Comparison of ENCODE assay signal across 8 cellular contexts in the genomic region with DNA sequence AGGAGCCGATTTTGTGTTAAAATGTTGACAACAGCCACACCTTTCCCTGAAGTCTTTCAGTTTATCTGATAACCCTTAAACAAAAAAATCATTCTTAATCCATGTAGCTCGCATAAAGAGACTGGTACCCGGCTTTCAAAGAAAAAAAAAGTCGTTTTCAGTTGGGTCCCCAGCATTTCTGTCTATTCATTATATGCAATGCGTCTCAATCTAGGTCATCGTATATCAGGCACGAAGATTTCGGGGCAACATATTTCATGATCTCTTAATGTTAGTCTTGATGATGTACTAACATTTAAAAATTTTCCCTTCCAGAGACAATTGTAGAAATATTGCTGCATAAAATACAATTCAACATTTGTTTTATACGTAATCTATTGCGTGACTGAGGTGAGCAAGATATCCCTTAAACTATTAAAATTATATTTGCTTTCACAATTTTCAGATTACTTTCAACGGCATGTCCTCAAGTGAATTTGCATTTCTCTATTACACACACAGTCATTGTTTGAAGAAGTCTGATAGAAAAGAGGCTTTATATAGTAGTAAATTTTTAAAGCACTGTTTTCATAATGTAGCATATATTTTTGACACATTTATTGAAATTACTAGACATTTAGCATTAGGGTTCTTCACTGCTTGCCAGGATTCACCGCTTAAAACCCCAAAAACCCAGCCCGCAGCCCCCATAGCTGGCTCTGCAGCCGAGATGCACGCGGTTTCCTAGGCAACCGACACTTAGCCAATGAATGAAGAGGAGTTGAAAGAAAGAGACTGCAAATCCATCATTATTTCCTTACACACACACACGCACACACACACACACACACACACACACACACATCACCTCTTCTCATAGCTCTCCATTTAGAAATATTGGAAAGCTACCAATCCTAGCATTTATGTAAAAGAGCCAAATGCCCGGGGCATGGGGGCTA. TPM values are rescaled to one million over a fixed set of nuclear protein-coding genes. Genes with fewer than 3 reads are reported as not detected.
DNase-seq lines count a peak whose midpoint lies in the region; ATAC-seq and TF ChIP-seq lines count a peak whose summit lies in the region.

No MANE protein-coding gene starts in this region.

- peak overlapping the region; percentile 92 for H3K4me2 ChIP-seq in osteoblast (ENCODE audit: insufficient read depth, low read length)

- H3K79me2 ChIP-seq in osteoblast (ENCODE audit: insufficient read depth, low read length), result no peaks in the 10 kb centered on the region

- H3K4me3 ChIP-seq in SJCRH30 (peak overlapping the region; percentile 61), fibroblast of mammary gland (ENCODE audit: control insufficient read depth, low read depth, low read length) (peak overlapping the region; percentile 51), osteoblast (ENCODE audit: insufficient read depth, low read length) (peak overlapping the region; percentile 90)

- peaks cover 43% of the 10 kb centered on the region for H3K4me1 Mint-ChIP-seq in activated naive CD4-positive, alpha-beta T cell treated with anti-CD3 and anti-CD28 coated beads for 36 hours (ENCODE audit: low read depth)

- peaks cover 2% of the 10 kb centered on the region for H4K20me1 ChIP-seq in osteoblast (ENCODE audit: insufficient read depth, low read length)

- H3K4me3 Mint-ChIP-seq in activated naive CD4-positive, alpha-beta T cell treated with anti-CD3 and anti-CD28 coated beads for 36 hours, result peak overlapping the region; percentile 50

- peaks cover 73% of the 10 kb centered on the region for H3K27me3 Mint-ChIP-seq in activated naive CD4-positive, alpha-beta T cell treated with anti-CD3 and anti-CD28 coated beads for 36 hours (ENCODE audit: low read depth)

- no peaks in the 10 kb centered on the region for H3K36me3 ChIP-seq in SJCRH30
- no peaks in the 10 kb centered on the region for H3K36me3 ChIP-seq in osteoblast (ENCODE audit: insufficient read depth, low read length)

- H3K27me3 ChIP-seq in SJCRH30, result peaks cover 9% of the 10 kb centered on the region; the same call in 1 of the 2 replicates
- H3K27me3 ChIP-seq in osteoblast (ENCODE audit: insufficient read depth, low read length), result peaks cover 88% of the 10 kb centered on the region

- H3K9me3 ChIP-seq in SJCRH30 (replicated peaks), result no peaks in the 10 kb centered on the region
- no peaks in the 10 kb centered on the region for H3K9me3 ChIP-seq in osteoblast (ENCODE audit: low read depth, low read length)

- H3K27ac ChIP-seq in SJCRH30 (no peak overlapping the region), osteoblast (ENCODE audit: low read depth, low read length) (peak overlapping the region; percentile 62)

- CTCF ChIA-PET in activated naive CD4-positive, alpha-beta T cell treated with anti-CD3 and anti-CD28 coated beads for 36 hours (lab: Charles Lee), result interaction anchor here (0.6 to 3.3 kb wide), 4 partner anchors 8 to 479 kb away, joined by 3 to 20 read pairs (median 3); no protein-coding TSS in a partner anchor

- peaks cover 1% of the 10 kb centered on the region for H3K36me3 Mint-ChIP-seq in activated naive CD4-positive, alpha-beta T cell treated with anti-CD3 and anti-CD28 coated beads for 36 hours (ENCODE audit: low read depth)

- H2AFZ ChIP-seq in osteoblast (ENCODE audit: low read length), result peak overlapping the region; percentile 99

- H3K4me1 ChIP-seq in SJCRH30 (peaks cover 2% of the 10 kb centered on the region; the same call in 1 of the 2 replicates), osteoblast (ENCODE audit: insufficient read depth, low read length) (peaks cover 18% of the 10 kb centered on the region)

- DNase-seq in activated naive CD4-positive, alpha-beta T cell treated with anti-CD3 and anti-CD28 coated beads for 36 hours, result no peak
- no peak for DNase-seq in activated naive CD4-positive, alpha-beta T cell treated with Interleukin-2 at 50 U/mL for 16 hours
- DNase-seq in SJCRH30 (peak; percentile 26 to 53), fibroblast of mammary gland (ENCODE audit: low read depth) (no peak), osteoblast (ENCODE audit: insufficient read length, low spot score, missing footprints) (no peak), GOT3 (lab: John Stamatoyannopoulos, UW) (no peak)
- no peak for DNase-seq in effector CD8-positive, alpha-beta T cell (lab: John Stamatoyannopoulos, UW)

- TF ChIP-seq CTCF in fibroblast of mammary gland (conservative IDR thresholded peaks at IDR 0.05; ENCODE audit: control insufficient read depth, insufficient read depth, low read depth, low read length), result no peak
- TF ChIP-seq CTCF in osteoblast (IDR thresholded peaks at IDR 0.05; ENCODE audit: extremely low read depth, low read depth, low read length), result no peak

- H3K9me3 Mint-ChIP-seq in activated naive CD4-positive, alpha-beta T cell treated with anti-CD3 and anti-CD28 coated beads for 36 hours, result no peaks in the 10 kb centered on the region

- intact Hi-C loops in activated naive CD4-positive, alpha-beta T cell treated with anti-CD3 and anti-CD28 coated beads for 36 hours (cut with micrococcal nuclease), result no loop called here

- no peak overlapping the region for H3K27ac Mint-ChIP-seq in activated naive CD4-positive, alpha-beta T cell treated with anti-CD3 and anti-CD28 coated beads for 36 hours

- no peak for ATAC-seq in GM19463 (IDR thresholded peaks at IDR 0.05; ENCODE audit: unreplicated experiment)

RNA-seq across cellular contexts. Expression of a gene that starts 3.1 kb away (rescaled TPM):
- under 1 TPM in 1 of 2 experiments, not detected in 1; 0.12 TPM for total RNA-seq in activated naive CD4-positive, alpha-beta T cell treated with anti-CD3 and anti-CD28 coated beads for 36 hours
- 54.1 and 57.9 TPM in 2 replicates for total RNA-seq in SJCRH30 (2014; rRNA removed; shearing (Covaris generic))
- total RNA-seq in osteoblast, result 5.6 and 9.0 TPM in 2 replicates

RNA-seq across cellular contexts. Expression of a gene that starts 28.2 kb away (rescaled TPM):
- total RNA-seq in activated naive CD4-positive, alpha-beta T cell treated with anti-CD3 and anti-CD28 coated beads for 36 hours, result 10 to 100 TPM; 23.9 to 26.2 TPM
- total RNA-seq in SJCRH30 (2014; rRNA removed; shearing (Covaris generic)), result 10.1 and 11.0 TPM in 2 replicates
- 19.4 and 24.6 TPM in 2 replicates for total RNA-seq in osteoblast

Comparison
In these comparisons a context has a peak if more than half of its experiments do, and no peak if none do; other contexts are left out.
1. DNase-seq: peak in SJCRH30 (2 of 2); none in activated naive CD4-positive, alpha-beta T cell treated with anti-CD3 and anti-CD28 coated beads for 36 hours (single experiment), activated naive CD4-positive, alpha-beta T cell treated with Interleukin-2 at 50 U/mL for 16 hours (single experiment), fibroblast of mammary gland (single experiment), osteoblast (single experiment), GOT3 (single experiment) and effector CD8-positive, alpha-beta T cell (single experiment).
2. Peak in every context shown above with its lines, with median percentiles within 50 percentile points of each other: H3K4me3 ChIP-seq.